In the genomic region with DNA sequence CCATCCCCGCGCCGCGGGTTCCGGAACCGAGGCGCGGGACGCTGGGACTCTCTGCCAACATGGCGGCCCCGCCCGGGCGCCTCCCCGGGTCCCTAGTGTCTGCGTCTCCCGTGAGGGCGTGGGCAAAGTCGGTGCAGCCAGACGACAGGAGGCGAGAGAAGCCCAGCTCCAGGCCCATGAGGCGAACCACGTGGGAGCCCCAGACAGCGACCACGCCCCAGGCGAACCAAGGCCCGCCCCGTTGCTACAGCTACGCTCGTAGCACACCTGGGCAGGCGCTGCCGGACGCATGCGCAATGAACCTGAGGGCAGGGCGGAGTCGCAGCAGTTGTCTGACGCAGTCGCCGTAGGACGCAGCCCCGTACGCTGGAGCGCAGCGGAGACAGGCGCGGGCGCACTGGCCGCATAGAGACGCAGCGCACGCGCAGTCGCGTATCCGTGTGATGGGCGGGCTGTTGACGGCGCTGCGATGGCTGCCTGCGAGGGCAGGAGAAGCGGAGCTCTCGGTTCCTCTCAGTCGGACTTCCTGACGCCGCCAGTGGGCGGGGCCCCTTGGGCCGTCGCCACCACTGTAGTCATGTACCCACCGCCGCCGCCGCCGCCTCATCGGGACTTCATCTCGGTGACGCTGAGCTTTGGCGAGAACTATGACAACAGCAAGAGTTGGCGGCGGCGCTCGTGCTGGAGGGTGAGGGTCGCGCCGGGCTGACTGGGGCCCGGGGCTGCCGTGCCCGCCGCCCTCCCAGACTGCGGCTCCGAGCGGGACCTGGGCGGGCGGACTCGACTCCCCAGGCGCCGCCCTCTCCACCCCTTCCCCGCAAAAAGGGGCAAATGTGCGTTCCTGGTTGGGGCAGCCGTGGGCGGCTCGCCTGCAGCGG, we compare ENCODE assay signal across 1 cellular context.
TF ChIP-seq lines count a peak whose summit lies in the region.

A gene (plus strand): TSS at position 455 of the 878 bp plus-strand sequence. CDS start 15 bp downstream, at position 470.

TF ChIP-seq in WTC11, 78 proteins besides CTCF, POLR2A, EP300 and RAD21 (continued from another document):
- TF ChIP-seq, protein P1, sequence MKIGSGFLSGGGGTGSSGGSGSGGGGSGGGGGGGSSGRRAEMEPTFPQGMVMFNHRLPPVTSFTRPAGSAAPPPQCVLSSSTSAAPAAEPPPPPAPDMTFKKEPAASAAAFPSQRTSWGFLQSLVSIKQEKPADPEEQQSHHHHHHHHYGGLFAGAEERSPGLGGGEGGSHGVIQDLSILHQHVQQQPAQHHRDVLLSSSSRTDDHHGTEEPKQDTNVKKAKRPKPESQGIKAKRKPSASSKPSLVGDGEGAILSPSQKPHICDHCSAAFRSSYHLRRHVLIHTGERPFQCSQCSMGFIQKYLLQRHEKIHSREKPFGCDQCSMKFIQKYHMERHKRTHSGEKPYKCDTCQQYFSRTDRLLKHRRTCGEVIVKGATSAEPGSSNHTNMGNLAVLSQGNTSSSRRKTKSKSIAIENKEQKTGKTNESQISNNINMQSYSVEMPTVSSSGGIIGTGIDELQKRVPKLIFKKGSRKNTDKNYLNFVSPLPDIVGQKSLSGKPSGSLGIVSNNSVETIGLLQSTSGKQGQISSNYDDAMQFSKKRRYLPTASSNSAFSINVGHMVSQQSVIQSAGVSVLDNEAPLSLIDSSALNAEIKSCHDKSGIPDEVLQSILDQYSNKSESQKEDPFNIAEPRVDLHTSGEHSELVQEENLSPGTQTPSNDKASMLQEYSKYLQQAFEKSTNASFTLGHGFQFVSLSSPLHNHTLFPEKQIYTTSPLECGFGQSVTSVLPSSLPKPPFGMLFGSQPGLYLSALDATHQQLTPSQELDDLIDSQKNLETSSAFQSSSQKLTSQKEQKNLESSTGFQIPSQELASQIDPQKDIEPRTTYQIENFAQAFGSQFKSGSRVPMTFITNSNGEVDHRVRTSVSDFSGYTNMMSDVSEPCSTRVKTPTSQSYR (CRISPR knock-in tag; IDR thresholded peaks at IDR 0.05): no peak
- TF ChIP-seq, protein P2, sequence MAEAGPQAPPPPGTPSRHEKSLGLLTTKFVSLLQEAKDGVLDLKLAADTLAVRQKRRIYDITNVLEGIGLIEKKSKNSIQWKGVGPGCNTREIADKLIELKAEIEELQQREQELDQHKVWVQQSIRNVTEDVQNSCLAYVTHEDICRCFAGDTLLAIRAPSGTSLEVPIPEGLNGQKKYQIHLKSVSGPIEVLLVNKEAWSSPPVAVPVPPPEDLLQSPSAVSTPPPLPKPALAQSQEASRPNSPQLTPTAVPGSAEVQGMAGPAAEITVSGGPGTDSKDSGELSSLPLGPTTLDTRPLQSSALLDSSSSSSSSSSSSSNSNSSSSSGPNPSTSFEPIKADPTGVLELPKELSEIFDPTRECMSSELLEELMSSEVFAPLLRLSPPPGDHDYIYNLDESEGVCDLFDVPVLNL (CRISPR knock-in tag; IDR thresholded peaks at IDR 0.05; ENCODE audit: borderline replicate concordance, low read depth): no peak
- no peak for TF ChIP-seq ZNF219 (CRISPR knock-in tag; IDR thresholded peaks at IDR 0.05; ENCODE audit: borderline replicate concordance)
- TF ChIP-seq, protein P3, sequence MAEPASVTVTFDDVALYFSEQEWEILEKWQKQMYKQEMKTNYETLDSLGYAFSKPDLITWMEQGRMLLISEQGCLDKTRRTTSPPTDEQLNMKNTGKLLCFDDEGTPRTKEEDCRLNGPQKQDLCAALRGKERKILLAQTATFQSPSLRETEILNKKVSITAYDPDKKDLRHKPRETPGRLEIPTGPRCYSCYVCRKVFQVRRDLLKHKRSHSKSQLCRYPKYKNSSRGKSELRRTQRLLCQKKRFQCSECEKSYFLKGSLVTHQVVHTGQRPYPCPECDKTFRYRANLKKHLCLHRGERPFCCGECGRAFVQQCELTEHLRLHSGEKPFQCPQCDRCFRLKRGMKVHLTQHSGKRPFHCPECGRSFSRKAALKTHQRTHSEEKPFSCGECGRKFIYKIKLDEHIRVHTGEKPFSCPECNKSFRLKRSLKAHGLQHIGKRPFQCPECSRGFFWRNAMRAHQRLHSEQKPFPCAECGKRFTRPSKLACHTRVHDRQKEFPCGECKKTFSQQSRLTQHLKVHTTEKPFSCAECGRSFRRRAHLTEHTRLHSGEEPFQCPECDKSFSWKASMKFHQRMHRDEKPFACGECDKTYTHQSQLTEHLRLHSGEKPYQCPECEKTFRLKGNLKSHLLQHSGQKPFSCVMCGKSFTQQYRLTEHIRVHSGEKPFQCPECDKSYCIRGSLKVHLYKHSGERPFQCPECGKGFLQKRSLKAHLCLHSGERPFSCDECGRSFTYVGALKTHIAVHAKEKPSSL (CRISPR knock-in tag; conservative IDR thresholded peaks at IDR 0.05): no peak
- TF ChIP-seq ZNF396 (CRISPR knock-in tag; IDR thresholded peaks at IDR 0.05; ENCODE audit: borderline replicate concordance): no peak
- no peak for TF ChIP-seq ZNF138 (CRISPR knock-in tag; conservative IDR thresholded peaks at IDR 0.05)
- TF ChIP-seq SOX15 (CRISPR knock-in tag; IDR thresholded peaks at IDR 0.05): no peak
- TF ChIP-seq JAZF1 (CRISPR knock-in tag; IDR thresholded peaks at IDR 0.05): no peak
